ENCODE assay signal across 24 cellular contexts in the genomic region with DNA sequence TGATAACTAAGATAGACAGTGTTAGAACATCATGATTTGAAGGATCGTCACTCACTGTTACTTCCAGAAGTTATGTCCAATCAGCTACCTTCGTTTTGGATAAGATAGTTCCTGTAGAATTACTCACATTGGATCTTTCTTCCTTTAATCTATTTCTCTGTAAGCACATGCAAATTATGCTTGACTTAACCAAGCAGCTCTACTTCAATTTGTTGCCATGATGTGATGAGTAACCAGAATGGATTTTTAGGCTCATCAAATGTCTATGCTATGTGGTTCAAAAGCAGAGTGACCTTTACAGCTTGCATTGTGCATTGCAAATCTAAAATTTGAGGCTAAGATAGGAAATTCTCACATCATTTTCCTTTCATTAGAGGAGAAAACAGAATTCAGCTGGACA.
DNase-seq lines count a peak whose midpoint lies in the region; ATAC-seq, FAIRE-seq and TF ChIP-seq lines count a peak whose summit lies in the region.
"Had no signal": no experiment of that assay in that cellular context is flagged by ENCODE, and none has a peak within 500 bp of the region (broad histone marks: within the 10 kb centered on the region; RNA-seq: fewer than 3 reads in every experiment).

No MANE protein-coding gene starts in this region.

- DNase-seq in A172 (ENCODE audit: low spot score) (peak; percentile 7), HCEC 1CT (peak; percentile 47), astrocyte of the hippocampus (ENCODE audit: low read depth, low spot score) (peak; percentile 47), iris pigment epithelial cell (ENCODE audit: low read depth) (peak; percentile 61), H54 (ENCODE audit: insufficient read length, low spot score) (no peak), NCI-H2171 treated with DMSO at 0.1 percent for 48 hours (lab: John Stamatoyannopoulos, UW) (no peak), ecto neural progenitor cell (ENCODE audit: low spot score) (no peak)
- DNase-seq: 8988T; activated B cell treated with CpG ODN at 0.5 μM for 24 hours; activated CD4-positive, alpha-beta T cell treated with anti-CD3 and anti-CD28 coated beads, Interleukin-2, amount 50 U/mL, for 4 hours; activated effector memory CD4-positive, alpha-beta T cell treated with Interleukin-2 at 50 U/mL for 16 hours; Caco-2; DND-41; gastrocnemius medialis; lower lobe of right lung; NCI-H1417; NCI-H524; SK-N-SH; stimulated activated naive B cell treated with anti-CD40 and anti-IgM and Interleukin-4, amounts not matched to agents 10 μg/mL and 1 μg/mL and 100 μg/mL, for 72 hours; thyroid gland had no signal

- ATAC-seq in GM18873 (IDR thresholded peaks at IDR 0.05; ENCODE audit: low FRiP score, unreplicated experiment): no peak
- ATAC-seq: gastrocnemius medialis; GM23338; lower lobe of right lung; stimulated activated naive B cell treated with anti-CD40 and anti-IgM and Interleukin-4, amounts not matched to agents 10 μg/mL and 1 μg/mL and 100 μg/mL, for 72 hours had no signal

- TF ChIP-seq POLR2A in H54 (IDR thresholded peaks at IDR 0.05; ENCODE audit: low read depth, low read length): no peak

- FAIRE-seq in H54 (lab: Jason Lieb, UNC): no peak
- FAIRE-seq: endothelial cell of umbilical vein, keratinocyte had no signal

Comparison
In these comparisons a context has a peak if more than half of its experiments do, and no peak if none do; other contexts are left out.
1. DNase-seq: peak in A172 (single experiment), HCEC 1CT (single experiment), astrocyte of the hippocampus (single experiment) and iris pigment epithelial cell (single experiment); none in H54 (single experiment), NCI-H2171 treated with DMSO at 0.1 percent for 48 hours (single experiment) and ecto neural progenitor cell (single experiment).